Comparison of ENCODE assay signal across 8 cellular contexts in the genomic region with DNA sequence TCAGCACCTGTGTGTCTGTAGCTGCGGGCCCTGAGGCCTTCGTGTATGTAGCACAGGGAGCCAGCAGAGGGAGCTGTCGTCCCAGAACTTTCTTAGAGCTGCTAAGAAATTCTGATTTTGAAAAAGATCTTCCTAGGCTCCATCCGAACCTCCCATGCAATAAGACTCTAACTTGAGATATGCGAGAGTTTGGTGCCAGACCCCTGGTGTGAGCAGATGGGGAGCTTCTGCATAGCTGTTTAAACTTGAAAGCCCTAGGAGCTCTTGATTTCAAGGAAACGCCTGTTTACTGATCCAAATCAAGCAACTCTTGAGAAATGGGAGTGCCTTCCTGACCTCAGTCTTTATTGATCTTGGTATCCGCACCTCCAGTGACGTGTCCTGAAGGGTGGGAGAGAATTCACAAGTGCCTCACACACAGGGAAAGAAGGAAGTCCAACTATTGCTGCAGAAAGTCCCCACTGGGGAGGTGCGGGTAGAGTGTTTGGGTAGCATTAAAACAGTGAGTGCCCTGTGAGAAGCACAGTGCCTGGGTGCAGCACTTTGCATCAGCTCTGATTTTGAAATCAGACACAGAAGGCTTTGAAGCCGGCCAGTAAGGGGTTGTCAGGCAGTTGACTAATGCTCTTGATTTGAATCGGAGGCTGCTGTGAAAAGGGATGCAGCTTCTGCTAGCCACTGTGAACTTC.
DNase-seq lines count a peak whose midpoint lies in the region; ATAC-seq and TF ChIP-seq lines count a peak whose summit lies in the region.

No MANE protein-coding gene starts in this region.

- H3K27ac Mint-ChIP-seq in endothelial cell (ENCODE audit: unreplicated experiment), result peak overlapping the region; percentile 43
- no peak overlapping the region for H3K27ac Mint-ChIP-seq in mesothelial cell of epicardium

- H3K9ac ChIP-seq in NT2/D1 (ENCODE audit: insufficient read length, low read depth), result no peak overlapping the region

- H3K4me1 Mint-ChIP-seq in endothelial cell (ENCODE audit: unreplicated experiment) (peaks cover 26% of the 10 kb centered on the region), mesothelial cell of epicardium (peaks cover 5% of the 10 kb centered on the region)

- DNase-seq in CD1c-positive myeloid dendritic cell (ENCODE audit: extremely low spot score) (peak; percentile 73), NT2/D1 (ENCODE audit: low read depth, low spot score) (peak; percentile 83), endothelial cell (ENCODE audit: low spot score) (peak; percentile 75), mesothelial cell of epicardium (ENCODE audit: low spot score in 2 of 2, unreplicated experiment in 2 of 2) (peak; percentile 58 to 78)
- DNase-seq in activated CD8-positive, alpha-beta memory T cell treated with anti-CD3 and anti-CD28 coated beads, Interleukin-2, amount 50 U/mL, for 1 hour (ENCODE audit: extremely low read depth), result peak; percentile 29
- peak; percentile 33 to 43 for DNase-seq in stimulated activated CD8-positive, alpha-beta memory T cell treated with anti-CD3 and anti-CD28 coated beads, Interleukin-15, amount 100 ng/mL, for 4 hours (ENCODE audit: low read depth in 2 of 2)

- no peaks in the 10 kb centered on the region for H3K4me1 ChIP-seq in NT2/D1 (ENCODE audit: insufficient read depth, insufficient read length)

- H3K9me3 Mint-ChIP-seq in endothelial cell (ENCODE audit: unreplicated experiment), result no peaks in the 10 kb centered on the region
- no peaks in the 10 kb centered on the region for H3K9me3 Mint-ChIP-seq in mesothelial cell of epicardium

- H3K27me3 Mint-ChIP-seq in endothelial cell (ENCODE audit: unreplicated experiment), result no peaks in the 10 kb centered on the region
- no peaks in the 10 kb centered on the region for H3K27me3 Mint-ChIP-seq in mesothelial cell of epicardium (ENCODE audit: low read depth)

- H3K4me3 ChIP-seq in NT2/D1 (ENCODE audit: insufficient read length, low read depth), result no peak overlapping the region

- no peaks in the 10 kb centered on the region for H3K36me3 ChIP-seq in NT2/D1 (ENCODE audit: insufficient read depth, insufficient read length, low read length)

- H3K27me3 ChIP-seq in NT2/D1 (ENCODE audit: insufficient read depth, insufficient read length), result no peaks in the 10 kb centered on the region

- H3K36me3 Mint-ChIP-seq in endothelial cell (ENCODE audit: low read depth, unreplicated experiment) (no peaks in the 10 kb centered on the region), mesothelial cell of epicardium (no peaks in the 10 kb centered on the region)

- TF ChIP-seq CTCF in endothelial cell (IDR thresholded peaks at IDR 0.05; ENCODE audit: unreplicated experiment), result peak; percentile 68
- TF ChIP-seq CTCF in mesothelial cell of epicardium (IDR thresholded peaks at IDR 0.05; ENCODE audit: unreplicated experiment), result peak; percentile 62

- H3K4me3 Mint-ChIP-seq in endothelial cell (ENCODE audit: unreplicated experiment), result no peak overlapping the region
- no peak overlapping the region for H3K4me3 Mint-ChIP-seq in mesothelial cell of epicardium

- peak; percentile 59 for ATAC-seq in GM19397 (IDR thresholded peaks at IDR 0.05; ENCODE audit: unreplicated experiment)
- ATAC-seq in HG03565 (IDR thresholded peaks at IDR 0.05; ENCODE audit: unreplicated experiment), result peak; percentile 51

- no peaks in the 10 kb centered on the region for H3K9me3 ChIP-seq in NT2/D1 (ENCODE audit: insufficient read depth, low read length)

Comparison
In these comparisons a context has a peak if more than half of its experiments do, and no peak if none do; other contexts are left out.
1. DNase-seq: peak in every context shown above with its lines; median percentile 83 in NT2/D1; 75 in endothelial cell; 73 in CD1c-positive myeloid dendritic cell; 68 in mesothelial cell of epicardium; 38 in stimulated activated CD8-positive, alpha-beta memory T cell treated with anti-CD3 and anti-CD28 coated beads, Interleukin-15, amount 100 ng/mL, for 4 hours; 29 in activated CD8-positive, alpha-beta memory T cell treated with anti-CD3 and anti-CD28 coated beads, Interleukin-2, amount 50 U/mL, for 1 hour.